In the genomic region with DNA sequence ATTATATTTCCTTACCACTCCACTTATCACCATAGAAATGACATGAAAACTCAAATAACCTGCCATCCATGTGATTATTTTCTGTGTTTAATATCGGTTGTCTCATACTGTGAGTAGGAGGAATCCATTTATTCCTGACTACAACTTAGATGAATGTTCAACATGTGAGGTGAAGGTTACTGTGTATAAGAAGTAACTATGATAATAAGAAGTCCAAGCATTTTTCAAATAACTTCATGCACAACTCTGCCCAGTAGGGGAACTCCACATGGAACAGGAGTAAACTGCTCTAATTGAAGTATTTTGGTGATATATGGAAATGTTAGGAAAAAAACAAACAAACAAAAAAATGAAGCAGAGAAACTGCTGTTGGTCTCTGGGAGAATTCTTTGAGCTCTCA, we compare ENCODE assay signal across 23 cellular contexts.
"Had no signal": no experiment of that assay in that cellular context is flagged by ENCODE, and none has a peak within 500 bp of the region (broad histone marks: within the 10 kb centered on the region; RNA-seq: fewer than 3 reads in every experiment).

No MANE protein-coding gene starts in this region.

- H3K27ac ChIP-seq: coronary artery, esophagus muscularis mucosa, right atrium auricular region, skin epidermis, thyroid gland, upper lobe of right lung had no signal

- H3K9me3 ChIP-seq: right atrium auricular region, thyroid gland, upper lobe of right lung had no signal

- H3K4me1 Mint-ChIP-seq: natural killer cell, WTC11 had no signal

- H3K4me3 Mint-ChIP-seq: activated naive CD8-positive, alpha-beta T cell; activated T-cell treated with anti-CD3 and anti-CD28 coated beads, Interleukin-2, amount 50 U/mL, for 24 hours; natural killer cell; stimulated activated naive CD8-positive, alpha-beta T cell treated with anti-CD3 and anti-CD28 coated beads, Interleukin-15, Interleukin-2, amounts not matched to agents 100 ng/mL and 50 ng/mL, for 24 hours; WTC11 had no signal

- H3K4me3 ChIP-seq: coronary artery, esophagus muscularis mucosa, right atrium auricular region, skin epidermis, thyroid gland, upper lobe of right lung had no signal

- H3K27me3 Mint-ChIP-seq: activated naive CD8-positive, alpha-beta T cell; activated T-cell treated with anti-CD3 and anti-CD28 coated beads, Interleukin-2, amount 50 U/mL, for 24 hours; progenitor cell of endocrine pancreas; stimulated activated naive CD8-positive, alpha-beta T cell treated with anti-CD3 and anti-CD28 coated beads, Interleukin-15, Interleukin-2, amounts not matched to agents 100 ng/mL and 50 ng/mL, for 24 hours had no signal

- H3K36me3 ChIP-seq: esophagus muscularis mucosa, right atrium auricular region, thyroid gland, upper lobe of right lung had no signal

- H3K36me3 Mint-ChIP-seq: activated naive CD8-positive, alpha-beta T cell; WTC11 had no signal

- H3K4me1 ChIP-seq: right atrium auricular region, thyroid gland, upper lobe of right lung had no signal

- H3K27me3 ChIP-seq: esophagus muscularis mucosa, right atrium auricular region, thyroid gland, upper lobe of right lung had no signal

- ATAC-seq: left colon, natural killer cell, upper lobe of right lung, WTC11 had no signal

- H3K27ac Mint-ChIP-seq: activated naive CD8-positive, alpha-beta T cell; activated T-cell treated with anti-CD3 and anti-CD28 coated beads, Interleukin-2, amount 50 U/mL, for 24 hours; activated T-helper 2 cell treated with anti-CD3 and anti-CD28 coated beads, Interferon-gamma antibody, Interleukin-2, Interleukin-4, amounts not matched to agents 10 μg/mL and 5 μg/mL and 100 μg/mL, durations not matched to agents 14 hours and 24 hours and 36 hours; natural killer cell; progenitor cell of endocrine pancreas; stimulated activated naive CD8-positive, alpha-beta T cell treated with anti-CD3 and anti-CD28 coated beads, Interleukin-15, Interleukin-2, amounts not matched to agents 100 ng/mL and 50 ng/mL, for 24 hours; WTC11 had no signal

- DNase-seq: activated CD4-positive, alpha-beta T cell treated with anti-CD3 and anti-CD28 coated beads, Interleukin-2, amount 50 U/mL, for 4 hours; activated CD8-positive, alpha-beta memory T cell treated with anti-CD3 and anti-CD28 coated beads for 24 hours; activated CD8-positive, alpha-beta memory T cell treated with anti-CD3 and anti-CD28 coated beads, Interleukin-2, amount 50 U/mL, for 4 hours; activated naive CD4-positive, alpha-beta T cell; activated T-cell treated with anti-CD3 and anti-CD28 coated beads, Interleukin-2, amount 50 U/mL, for 24 hours; amniotic stem cell; glutamatergic neuron; hypothalamus; left colon; natural killer cell; stimulated activated CD4-positive, alpha-beta T cell treated with anti-CD3 and anti-CD28 coated beads, Interleukin-1b, Interleukin-23, amount 100 ng/mL, for 48 hours; T-helper 9 cell; upper lobe of right lung had no signal
